ENCODE assay signal across 8 cellular contexts in genomic region chr20:62623488-62624324, GRCh38. TPM values are rescaled to one million over a fixed set of nuclear protein-coding genes. Genes with fewer than 3 reads are reported as not detected.
DNase-seq lines count a peak whose midpoint lies in the region; ATAC-seq, FAIRE-seq and TF ChIP-seq lines count a peak whose summit lies in the region.

No MANE protein-coding gene starts in this region.

- peaks cover 3% of the 10 kb centered on the region for H3K36me3 Mint-ChIP-seq in central memory CD8-positive, alpha-beta T cell (ENCODE audit: insufficient read depth)

- DNase-seq in DMS53 (lab: John Stamatoyannopoulos, UW) (peak; percentile 15), DMS53 treated with DMSO at 0.1 percent for 48 hours (lab: John Stamatoyannopoulos, UW; ENCODE audit: unreplicated experiment) (no peak), NCI-H1105 (lab: John Stamatoyannopoulos, UW) (peak; percentile 56), HepG2 (ENCODE audit: low spot score) (peak; percentile 98)
- DNase-seq in activated CD4-positive, CD25-positive, alpha-beta regulatory T cell treated with anti-CD3 and anti-CD28 coated beads, Interleukin-2, amount 50 U/mL, for 16 hours (ENCODE audit: low read depth, low spot score) = peak; percentile 66
- DNase-seq in central memory CD8-positive, alpha-beta T cell (ENCODE audit: low spot score in 2 of 2) = peak; percentile 42 to 44
- DNase-seq in stimulated activated CD4-positive, alpha-beta T cell treated with anti-CD3 and anti-CD28 coated beads, TNF-alpha, amount 100 ng/mL, for 24 hours (ENCODE audit: low read depth in 3 of 3) = peak; percentile 71 to 91 (median 74)

- H3K9ac ChIP-seq in HepG2 (ENCODE audit: insufficient read depth, low read depth, low read length) = peak overlapping the region; percentile 78

- ATAC-seq in HG02623 (IDR thresholded peaks at IDR 0.05; ENCODE audit: unreplicated experiment) = peak; percentile 69
- ATAC-seq in central memory CD8-positive, alpha-beta T cell (replicated peaks; ENCODE audit: extremely low read depth, poor library complexity, severe bottlenecking) = peak; percentile 88
- peak; percentile 87 for ATAC-seq in HepG2

- in situ Hi-C loops in HepG2 (cut with HindIII; ENCODE audit: extremely low pct_ligation_motif_present, low pct_unique_long_range_greater_than_20kb) = loop anchor here (5.0 kb wide), 1 partner anchor 169 kb away; no protein-coding TSS in a partner anchor

- TSS peak; percentile 100 for BruUV-seq in HepG2 (replicated peaks; lab: Mats Ljungman, UMichigan)

- POLR2A ChIA-PET in HepG2 (lab: Yijun Ruan, JAX) = interaction anchor here (0.6 to 3.0 kb wide), 27 partner anchors 10 to 303 kb away, joined by 3 to 37 read pairs (median 4); partner anchors contain the start of genes LAMA5, MRGBP, OGFR and RPS21

- H3K4me3 ChIP-seq in HepG2 (replicated peaks in 1 of 3; ENCODE audit: insufficient read depth in 1 of 3, low read depth in 2 of 3, low read length in 3 of 3) = peak overlapping the region; percentile 31 to 65 (median 37); a peak in 5 of 6 replicates

- TF ChIP-seq POLR2A in HepG2 (IDR thresholded peaks at IDR 0.05; ENCODE audit: insufficient read depth in 1 of 2, low read depth in 2 of 2, low read length in 2 of 2) = peak in 1 of 2 experiments; percentile 82; a peak in 2 of 4 replicates

- peak overlapping the region; percentile 90 for H3K4me2 ChIP-seq in HepG2 (ENCODE audit: low read depth, low read length)

- H3K4me3 Mint-ChIP-seq in central memory CD8-positive, alpha-beta T cell = peak overlapping the region; percentile 62

- no peaks in the 10 kb centered on the region for H3K79me2 ChIP-seq in HepG2 (ENCODE audit: insufficient read depth, low read length)

- no peaks in the 10 kb centered on the region for H3K9me3 Mint-ChIP-seq in central memory CD8-positive, alpha-beta T cell

- no peaks in the 10 kb centered on the region for H3K36me3 ChIP-seq in HepG2 (replicated peaks in 1 of 2; ENCODE audit: control insufficient read depth in 1 of 2, insufficient read depth in 2 of 2, low read length in 2 of 2)

- no peak overlapping the region for H2AFZ ChIP-seq in HepG2 (ENCODE audit: low read length)

- CTCF ChIA-PET in HepG2 (lab: Yijun Ruan, JAX; ENCODE audit: low intra/inter-chr PET ratio, low total read pairs) = interaction anchor here (1.6 to 1.8 kb wide), 2 partner anchors 168 to 185 kb away, joined by 6 to 10 read pairs; no protein-coding TSS in a partner anchor

- FAIRE-seq in HepG2 (lab: Jason Lieb, UNC) = no peak

- H3K27ac ChIP-seq in HepG2 (ENCODE audit: extremely low read length, insufficient read depth, low read length) = peak overlapping the region; percentile 95

- TF ChIP-seq EP300 in HepG2 (IDR thresholded peaks at IDR 0.05; ENCODE audit: low read depth in 2 of 2, low read length in 2 of 2) (peak; percentile 16 to 83; a peak in 3 of 4 replicates), HepG2 (CRISPR knock-in tag; IDR thresholded peaks at IDR 0.05; ENCODE audit: borderline replicate concordance) (peak; percentile 73)

- TF ChIP-seq CTCF in HepG2 (CRISPR knock-in tag; IDR thresholded peaks at IDR 0.05) = peak; percentile 6; the same call in 1 of the 2 replicates

- no peaks in the 10 kb centered on the region for H3K9me3 ChIP-seq in HepG2 (ENCODE audit: low read length)

- H3K27ac Mint-ChIP-seq in central memory CD8-positive, alpha-beta T cell (ENCODE audit: low read depth) = no peak overlapping the region

- intact Hi-C loops in HepG2 (cut with micrococcal nuclease; ENCODE audit: unreplicated experiment) = loop anchor here (1.0 to 5.0 kb wide), 3 partner anchors 17 to 184 kb away; no protein-coding TSS in a partner anchor

- H4K20me1 ChIP-seq in HepG2 (ENCODE audit: insufficient read depth, low read length) = no peaks in the 10 kb centered on the region

- H3K4me1 ChIP-seq in HepG2 (ENCODE audit: insufficient read depth, low read length) = peaks cover 68% of the 10 kb centered on the region

- peaks cover 12% of the 10 kb centered on the region for H3K4me1 Mint-ChIP-seq in central memory CD8-positive, alpha-beta T cell

- peaks cover 2 to 8% of the 10 kb centered on the region in 2 experiments; a peak in 3 of 5 replicates for H3K27me3 ChIP-seq in HepG2 (ENCODE audit: control insufficient read depth in 1 of 2, insufficient read depth in 2 of 2, low read length in 2 of 2)

- WGBS in HepG2 (ENCODE audit: low lambda C conversion rate) = 2% methylated on average over 21 of the region's 23 CpGs

- no peaks in the 10 kb centered on the region for H3K27me3 Mint-ChIP-seq in central memory CD8-positive, alpha-beta T cell

- TF ChIP-seq RAD21 in HepG2 (CRISPR knock-in tag; IDR thresholded peaks at IDR 0.05) = no peak

TF ChIP-seq in HepG2, 621 proteins besides CTCF, POLR2A, EP300 and RAD21 (continues in another document):
- TF ChIP-seq ISX (CRISPR knock-in tag; conservative IDR thresholded peaks at IDR 0.05) (peak; percentile 92), SAFB2 (CRISPR knock-in tag; IDR thresholded peaks at IDR 0.05; ENCODE audit: borderline replicate concordance, low read depth) (peak; percentile 68; the same call in 1 of the 2 replicates), ZNF720 (CRISPR knock-in tag; IDR thresholded peaks at IDR 0.05) (no peak), TBX2 (CRISPR knock-in tag; IDR thresholded peaks at IDR 0.05; ENCODE audit: borderline replicate concordance) (peak; percentile 84; the same call in 1 of the 2 replicates), ZNF451 (CRISPR knock-in tag; IDR thresholded peaks at IDR 0.05) (peak; percentile 88; the same call in 1 of the 2 replicates), ZNF83 (CRISPR knock-in tag; IDR thresholded peaks at IDR 0.05; ENCODE audit: borderline replicate concordance) (peak; percentile 81; the same call in 1 of the 2 replicates), ATF7 (IDR thresholded peaks at IDR 0.05) (no peak), ATF7 (CRISPR knock-in tag; IDR thresholded peaks at IDR 0.05) (peak; percentile 65), ZFP36L1 (CRISPR knock-in tag; IDR thresholded peaks at IDR 0.05) (peak; percentile 26; the same call in 1 of the 2 replicates), ARNTL (CRISPR knock-in tag; IDR thresholded peaks at IDR 0.05) (no peak; the same call in 1 of the 2 replicates), GLMP (CRISPR knock-in tag; IDR thresholded peaks at IDR 0.05; ENCODE audit: borderline replicate concordance) (no peak), IRF2 (CRISPR knock-in tag; IDR thresholded peaks at IDR 0.05) (peak; percentile 73), YY1 (IDR thresholded peaks at IDR 0.05; ENCODE audit: insufficient read depth, insufficient replicate concordance, low read depth, low read length) (peak; percentile 52), ZNF75D (CRISPR knock-in tag; IDR thresholded peaks at IDR 0.05; ENCODE audit: borderline replicate concordance) (no peak), NFYB (CRISPR knock-in tag; IDR thresholded peaks at IDR 0.05) (peak; percentile 45; the same call in 1 of the 2 replicates)

RNA-seq across cellular contexts. Expression of gene SLCO4A1, which starts 18.6 kb away (rescaled TPM):
- total RNA-seq in HepG2 (2016; rRNA removed; fragmentation: Illumina TruSeq; extraction: Trizol) = 23.8 and 55.5 TPM in 2 replicates
- total RNA-seq in HepG2 (2016; cell fraction: cytosol; rRNA removed; fragmentation: Illumina TruSeq; extraction: Trizol; ENCODE audit: low read depth) = 21.3 and 22.4 TPM in 2 replicates
- total RNA-seq in HepG2 (2016; cell fraction: insoluble cytoplasmic fraction; rRNA removed; fragmentation: Illumina TruSeq; extraction: Trizol) = 20.7 and 58.6 TPM in 2 replicates
- total RNA-seq in HepG2 (2016; cell fraction: membrane; rRNA removed; fragmentation: Illumina TruSeq; extraction: Trizol) = 31.3 and 32.0 TPM in 2 replicates
- total RNA-seq in HepG2 (2016; cell fraction: nucleus; rRNA removed; fragmentation: Illumina TruSeq; extraction: Trizol) = 55.7 and 65.4 TPM in 2 replicates
- polyA plus RNA-seq in HepG2 (2011; rRNA removed) = 91.3 and 112 TPM in 2 replicates
- 53.2 and 96.9 TPM in 2 replicates for polyA plus RNA-seq in HepG2 (2011; cell fraction: cytosol; rRNA removed)
- polyA plus RNA-seq in HepG2 (2011; cell fraction: nucleus; rRNA removed) = 133 and 239 TPM in 2 replicates
- polyA plus RNA-seq in HepG2 (2012) = 48.1 and 97.6 TPM in 2 replicates
- 14.3 and 17.6 TPM in 2 replicates for polyA plus RNA-seq in HepG2 (2016; cell fraction: cytosol; fragmentation: Illumina TruSeq; extraction: Trizol; ENCODE audit: low read depth)
- polyA plus RNA-seq in HepG2 (2016; cell fraction: insoluble cytoplasmic fraction; fragmentation: Illumina TruSeq; extraction: Trizol; ENCODE audit: low read depth) = 25.9 and 26.2 TPM in 2 replicates
- 21.9 and 22.4 TPM in 2 replicates for polyA plus RNA-seq in HepG2 (2016; cell fraction: membrane; fragmentation: Illumina TruSeq; extraction: Trizol; ENCODE audit: low read depth)
- polyA plus RNA-seq in HepG2 (2016; cell fraction: nucleus; fragmentation: Illumina TruSeq; extraction: Trizol; ENCODE audit: insufficient read depth, low read depth) = 114 and 125 TPM in 2 replicates
- 44.0 and 104 TPM in 2 replicates for polyA minus RNA-seq in HepG2 (2011; rRNA and poly(A)+ RNA removed; ENCODE audit: low replicate concordance)
- 27.7 and 39.2 TPM in 2 replicates for polyA minus RNA-seq in HepG2 (2011; cell fraction: cytosol; rRNA and poly(A)+ RNA removed)
- polyA minus RNA-seq in HepG2 (2011; cell fraction: nucleus; rRNA and poly(A)+ RNA removed) = 31.2 and 42.4 TPM in 2 replicates
